8 cellular contexts compared by ENCODE assay signal in genomic region chr5:140546851-140547507, GRCh38. TPM values are rescaled to one million over a fixed set of nuclear protein-coding genes. Genes with fewer than 3 reads are reported as not detected.
A peak's percentile ranks its signal among the peaks of the same experiment; 100 is the strongest.
DNase-seq lines count a peak whose midpoint lies in the region; ATAC-seq, FAIRE-seq and TF ChIP-seq lines count a peak whose summit lies in the region.

No MANE protein-coding gene starts in this region.

- no peak for DNase-seq in A549 (ENCODE audit: low read depth in 1 of 2, low spot score in 1 of 2)
- DNase-seq in HL-60 (ENCODE audit: low read depth in 1 of 2, low spot score in 1 of 2): no peak
- no peak for DNase-seq in NCI-H2227 (lab: John Stamatoyannopoulos, UW; ENCODE audit: unreplicated experiment)
- DNase-seq in activated effector memory CD4-positive, alpha-beta T cell treated with anti-CD3 and anti-CD28 coated beads, Interleukin-2, amount 50 U/mL, for 16 hours: no peak
- no peak for DNase-seq in NCI-H748 (lab: John Stamatoyannopoulos, UW; ENCODE audit: unreplicated experiment)
- DNase-seq in H4 (ENCODE audit: low spot score): no peak

- no peak for TF ChIP-seq CTCF in A549 (IDR thresholded peaks at IDR 0.05)
- TF ChIP-seq CTCF in HL-60 (IDR thresholded peaks at IDR 0.05; ENCODE audit: insufficient read depth, low read length): no peak

- CTCF ChIA-PET in A549 (lab: Yijun Ruan, JAX): interaction anchor here (0.6 to 4.2 kb wide), 16 partner anchors 8 to 302 kb away, joined by 3 to 21 read pairs (median 4); partner anchors contain the start of genes CD14, SRA1 and TMCO6

- H3K4me1 ChIP-seq in A549 (peaks cover 26% of the 10 kb centered on the region), mucosa of stomach (ENCODE audit: control insufficient read depth, insufficient read depth, low read length) (peaks cover 38% of the 10 kb centered on the region)

- no peaks in the 10 kb centered on the region for H3K9me3 ChIP-seq in A549
- no peaks in the 10 kb centered on the region for H3K9me3 ChIP-seq in mucosa of stomach (ENCODE audit: control insufficient read depth, low read length)

- H3K4me3 ChIP-seq in A549 (no peak overlapping the region), HL-60 (replicated peaks; ENCODE audit: insufficient read depth, low read length) (peak overlapping the region; percentile 41), mucosa of stomach (ENCODE audit: low read length) (no peak overlapping the region)

- peak; percentile 12 to 35; a peak in 5 of 6 replicates for ATAC-seq in A549

- no peak for FAIRE-seq in A549 (lab: Jason Lieb, UNC)

- H3K27ac ChIP-seq in A549 (peak overlapping the region; percentile 56 to 75), HL-60 (replicated peaks) (peak overlapping the region; percentile 92), cingulate gyrus (ENCODE audit: low read depth, low read length) (peak overlapping the region; percentile 82)

- no peaks in the 10 kb centered on the region for H3K27me3 ChIP-seq in HL-60 (ENCODE audit: insufficient read depth, poor library complexity, severe bottlenecking)
- no peaks in the 10 kb centered on the region for H3K27me3 ChIP-seq in mucosa of stomach (ENCODE audit: control insufficient read depth, insufficient read depth, low read length)

- no peak for TF ChIP-seq EP300 in A549 (IDR thresholded peaks at IDR 0.05)

- POLR2A ChIA-PET in A549 (lab: Yijun Ruan, JAX): interaction anchor here (0.7 to 3.2 kb wide), 5 partner anchors 11 to 164 kb away, joined by 3 to 32 read pairs (median 9); partner anchors contain the start of genes ANKHD1, APBB3, IK and NDUFA2

- WGBS in A549 (ENCODE audit: missing lambda C conversion rate): 77% methylated on average over 13 of the region's 13 CpGs

- peaks cover 20% of the 10 kb centered on the region for H3K36me3 ChIP-seq in mucosa of stomach (ENCODE audit: control insufficient read depth, insufficient read depth, low read length)

- peak overlapping the region; percentile 89 for H3K9ac ChIP-seq in mucosa of stomach (ENCODE audit: low read length)

- TF ChIP-seq RAD21 in A549 (conservative IDR thresholded peaks at IDR 0.05 in 1 of 2, IDR thresholded peaks at IDR 0.05 in 1 of 2): no peak

- no peak for TF ChIP-seq POLR2A in A549 (IDR thresholded peaks at IDR 0.05; ENCODE audit: low read length)

- peak overlapping the region; percentile 73 for H3K4me2 ChIP-seq in A549

TF ChIP-seq in A549, 52 proteins besides CTCF, POLR2A, EP300 and RAD21:
- TF ChIP-seq GATA3 (IDR thresholded peaks at IDR 0.05; ENCODE audit: borderline replicate concordance) (peak; percentile 18; the same call in 1 of the 2 replicates), POLR2AphosphoS2 (conservative IDR thresholded peaks at IDR 0.05; ENCODE audit: low read length) (no peak), ZFP36 (IDR thresholded peaks at IDR 0.05; ENCODE audit: borderline replicate concordance, partially characterized antibody) (no peak), ELK1 (IDR thresholded peaks at IDR 0.05; ENCODE audit: low read depth, low read length) (no peak), USF2 (IDR thresholded peaks at IDR 0.05) (no peak), HOXB5 (CRISPR knock-in tag; IDR thresholded peaks at IDR 0.05) (no peak), CBX8 (IDR thresholded peaks at IDR 0.05) (no peak), FOSB (CRISPR knock-in tag; IDR thresholded peaks at IDR 0.05) (no peak), JUN (IDR thresholded peaks at IDR 0.05) (0 out of 5 replicates have a peak, but pooled peaks of 1 of the 2 experiments have one; percentile 40), BCL3 (IDR thresholded peaks at IDR 0.05) (no peak), PBX3 (IDR thresholded peaks at IDR 0.05) (no peak), HOXA7 (CRISPR knock-in tag; IDR thresholded peaks at IDR 0.05) (no peak)

RNA-seq across cellular contexts. Expression of gene EIF4EBP3, which starts 0.5 kb away (rescaled TPM):
- 2.0 and 2.9 TPM in 2 replicates for polyA plus RNA-seq in A549 (2011; rRNA removed)
- 0.79 and 1.1 TPM in 2 replicates for polyA plus RNA-seq in A549 (2012; cell fraction: cytosol; rRNA removed)
- 2.1 and 3.8 TPM in 2 replicates for polyA plus RNA-seq in A549 (2012; cell fraction: nucleus; rRNA removed)
- polyA plus RNA-seq in A549 (2017; fragmentation: RNase III; extraction: RNeasy Plus Mini Kit Qiagen cat#74134 plus additional on column Dnase treatment): 0.96 to 1.6 TPM (median 1.2 TPM) in 3 replicates
- 2.2 and 3.0 TPM in 2 replicates for polyA minus RNA-seq in A549 (2011; rRNA and poly(A)+ RNA removed)
- total RNA-seq in H4 (2014; rRNA removed; shearing (Covaris generic)): not detected in 2 replicates

RNA-seq across cellular contexts. Expression of gene SRA1, which starts 10.3 kb away (rescaled TPM):
- polyA plus RNA-seq in A549 (2011; rRNA removed): 48.1 and 50.8 TPM in 2 replicates
- polyA plus RNA-seq in A549 (2012; cell fraction: cytosol; rRNA removed): 27.9 and 30.4 TPM in 2 replicates
- polyA plus RNA-seq in A549 (2012; cell fraction: nucleus; rRNA removed): 18.5 and 21.7 TPM in 2 replicates
- 28.6 to 32.1 TPM (median 30.3 TPM) in 3 replicates for polyA plus RNA-seq in A549 (2017; fragmentation: RNase III; extraction: RNeasy Plus Mini Kit Qiagen cat#74134 plus additional on column Dnase treatment)
- 26.5 and 32.6 TPM in 2 replicates for polyA minus RNA-seq in A549 (2011; rRNA and poly(A)+ RNA removed)
- total RNA-seq in H4 (2014; rRNA removed; shearing (Covaris generic)): 64.6 and 72.6 TPM in 2 replicates

RNA-seq across cellular contexts. Expression of gene APBB3, which starts 17.4 kb away (rescaled TPM):
- polyA plus RNA-seq in A549 (2011; rRNA removed) (11.7 and 13.4 TPM in 2 replicates), A549 (2017; fragmentation: RNase III; extraction: RNeasy Plus Mini Kit Qiagen cat#74134 plus additional on column Dnase treatment) (7.1 to 10.6 TPM (median 9.4 TPM) in 3 replicates)
- polyA plus RNA-seq in A549 (2012; cell fraction: cytosol; rRNA removed): 10.4 and 10.5 TPM in 2 replicates
- polyA plus RNA-seq in A549 (2012; cell fraction: nucleus; rRNA removed): 102 and 116 TPM in 2 replicates
- 16.8 and 17.7 TPM in 2 replicates for polyA minus RNA-seq in A549 (2011; rRNA and poly(A)+ RNA removed)
- 2.8 and 9.3 TPM in 2 replicates for total RNA-seq in H4 (2014; rRNA removed; shearing (Covaris generic))

RNA-seq across cellular contexts. Expression of gene SLC35A4, which starts 17.6 kb away (rescaled TPM):
- polyA plus RNA-seq in A549 (2011; rRNA removed): 79.5 and 135 TPM in 2 replicates
- 95.2 and 118 TPM in 2 replicates for polyA plus RNA-seq in A549 (2012; cell fraction: cytosol; rRNA removed)
- 70.8 and 86.9 TPM in 2 replicates for polyA plus RNA-seq in A549 (2012; cell fraction: nucleus; rRNA removed)
- 62.1 to 70.3 TPM (median 65.6 TPM) in 3 replicates for polyA plus RNA-seq in A549 (2017; fragmentation: RNase III; extraction: RNeasy Plus Mini Kit Qiagen cat#74134 plus additional on column Dnase treatment)
- 107 and 136 TPM in 2 replicates for polyA minus RNA-seq in A549 (2011; rRNA and poly(A)+ RNA removed)
- total RNA-seq in H4 (2014; rRNA removed; shearing (Covaris generic)): 22.2 and 39.9 TPM in 2 replicates
